Comparison of ENCODE assay signal across 13 cellular contexts in genomic region chr22:29143848-29144785, GRCh38.
DNase-seq lines count a peak whose midpoint lies in the region; ATAC-seq and TF ChIP-seq lines count a peak whose summit lies in the region.
"Had no signal": no experiment of that assay in that cellular context is flagged by ENCODE, and none has a peak within 500 bp of the region (broad histone marks: within the 10 kb centered on the region; RNA-seq: fewer than 3 reads in every experiment).

No MANE protein-coding gene starts in this region.

- 89 to 90% methylated on average over 16 of the region's 16 CpGs for WGBS in endodermal cell (ENCODE audit: insufficient coverage in 1 of 2, insufficient read length in 1 of 2), 2 experiments

- no peak overlapping the region for H3K27ac ChIP-seq in right atrium auricular region
- no peak overlapping the region for H3K27ac ChIP-seq in endodermal cell (ENCODE audit: low read depth, low read length)

- H3K4me3 ChIP-seq in right atrium auricular region (no peak overlapping the region), endodermal cell (ENCODE audit: low read length) (no peak overlapping the region)
- H3K4me3 ChIP-seq: upper lobe of left lung had no signal

- H3K9me3 Mint-ChIP-seq in endodermal cell = no peaks in the 10 kb centered on the region
- H3K9me3 Mint-ChIP-seq in activated naive CD8-positive, alpha-beta T cell treated with anti-CD3 and anti-CD28 coated beads, Interleukin-2, amount 50 U/mL, for 24 hours = no peaks in the 10 kb centered on the region
- H3K9me3 Mint-ChIP-seq: activated CD8-positive, alpha-beta T cell treated with anti-CD3 and anti-CD28 coated beads for 36 hours; activated naive CD4-positive, alpha-beta T cell treated with anti-CD3 and anti-CD28 coated beads, Interleukin-2, amount 10 ng/mL, durations not matched to agents 7 days and 5 days; IgD-negative memory B cell had no signal

- no peak for ATAC-seq in GM18907 (IDR thresholded peaks at IDR 0.05; ENCODE audit: unreplicated experiment)
- ATAC-seq in activated naive CD8-positive, alpha-beta T cell treated with anti-CD3 and anti-CD28 coated beads, Interleukin-2, amount 50 U/mL, for 24 hours = no peak
- ATAC-seq: activated CD8-positive, alpha-beta T cell treated with anti-CD3 and anti-CD28 coated beads for 36 hours had no signal

- no peak for TF ChIP-seq CTCF in right atrium auricular region (IDR thresholded peaks at IDR 0.05)
- no peak for TF ChIP-seq CTCF in endodermal cell (conservative IDR thresholded peaks at IDR 0.05)

- no peaks in the 10 kb centered on the region for H3K9me3 ChIP-seq in right atrium auricular region
- no peaks in the 10 kb centered on the region for H3K9me3 ChIP-seq in endodermal cell (ENCODE audit: control insufficient read depth, low read length)
- H3K9me3 ChIP-seq: upper lobe of left lung had no signal

- H3K36me3 Mint-ChIP-seq in endodermal cell (ENCODE audit: low read depth) = peaks cover 18% of the 10 kb centered on the region
- no peaks in the 10 kb centered on the region for H3K36me3 Mint-ChIP-seq in activated naive CD8-positive, alpha-beta T cell treated with anti-CD3 and anti-CD28 coated beads, Interleukin-2, amount 50 U/mL, for 24 hours (ENCODE audit: low read depth)
- H3K36me3 Mint-ChIP-seq: activated naive CD4-positive, alpha-beta T cell treated with anti-CD3 and anti-CD28 coated beads, Interleukin-2, amount 10 ng/mL, durations not matched to agents 7 days and 5 days; IgD-negative memory B cell had no signal

- DNase-seq in cardiac septum (ENCODE audit: low spot score) (peak; percentile 66), right atrium auricular region (ENCODE audit: low spot score) (no peak), NCI-H446 treated with DMSO at 0.1 percent for 48 hours (lab: John Stamatoyannopoulos, UW) (peak; percentile 23), endodermal cell (no peak)
- DNase-seq in activated effector memory CD4-positive, alpha-beta T cell treated with anti-CD3 and anti-CD28 coated beads, Interleukin-2, amount 50 U/mL, for 16 hours = no peak
- DNase-seq in activated T-cell treated with anti-CD3 and anti-CD28 coated beads, Interleukin-2, amount 50 U/mL, for 1 hour = no peak
- DNase-seq in activated naive CD8-positive, alpha-beta T cell treated with anti-CD3 and anti-CD28 coated beads, Interleukin-2, amount 50 U/mL, for 24 hours = no peak
- DNase-seq: activated CD8-positive, alpha-beta T cell treated with anti-CD3 and anti-CD28 coated beads for 36 hours; activated naive CD4-positive, alpha-beta T cell treated with anti-CD3 and anti-CD28 coated beads, Interleukin-2, amount 10 ng/mL, durations not matched to agents 7 days and 5 days; NCI-H226 had no signal

- H3K4me1 ChIP-seq in right atrium auricular region (peaks cover 0 to 11% of the 10 kb centered on the region in 2 donors), endodermal cell (ENCODE audit: control insufficient read depth, insufficient read depth, low read length) (peaks cover 2% of the 10 kb centered on the region)

- no peaks in the 10 kb centered on the region for H3K27me3 Mint-ChIP-seq in endodermal cell (ENCODE audit: insufficient read depth)
- H3K27me3 Mint-ChIP-seq in activated naive CD8-positive, alpha-beta T cell treated with anti-CD3 and anti-CD28 coated beads, Interleukin-2, amount 50 U/mL, for 24 hours = no peaks in the 10 kb centered on the region
- H3K27me3 Mint-ChIP-seq: activated CD8-positive, alpha-beta T cell treated with anti-CD3 and anti-CD28 coated beads for 36 hours had no signal

- H3K27ac Mint-ChIP-seq in endodermal cell = peak overlapping the region; percentile 21
- no peak overlapping the region for H3K27ac Mint-ChIP-seq in activated naive CD8-positive, alpha-beta T cell treated with anti-CD3 and anti-CD28 coated beads, Interleukin-2, amount 50 U/mL, for 24 hours
- H3K27ac Mint-ChIP-seq: activated CD8-positive, alpha-beta T cell treated with anti-CD3 and anti-CD28 coated beads for 36 hours; activated naive CD4-positive, alpha-beta T cell treated with anti-CD3 and anti-CD28 coated beads, Interleukin-2, amount 10 ng/mL, durations not matched to agents 7 days and 5 days; IgD-negative memory B cell had no signal

- intact Hi-C loops in cardiac septum (cut with DNase I) = no loop called here

- H3K36me3 ChIP-seq in right atrium auricular region = peaks cover 37% of the 10 kb centered on the region
- H3K36me3 ChIP-seq in endodermal cell (ENCODE audit: control insufficient read depth, insufficient read depth, low read length) = no peaks in the 10 kb centered on the region

- H3K27me3 ChIP-seq in right atrium auricular region (no peaks in the 10 kb centered on the region), endodermal cell (ENCODE audit: control insufficient read depth, insufficient read depth, low read length, poor library complexity, severe bottlenecking) (no peaks in the 10 kb centered on the region)
- H3K27me3 ChIP-seq: upper lobe of left lung had no signal

- H3K4me1 Mint-ChIP-seq in endodermal cell = peaks cover 15% of the 10 kb centered on the region
- H3K4me1 Mint-ChIP-seq in activated naive CD8-positive, alpha-beta T cell treated with anti-CD3 and anti-CD28 coated beads, Interleukin-2, amount 50 U/mL, for 24 hours = no peaks in the 10 kb centered on the region
- H3K4me1 Mint-ChIP-seq: activated naive CD4-positive, alpha-beta T cell treated with anti-CD3 and anti-CD28 coated beads, Interleukin-2, amount 10 ng/mL, durations not matched to agents 7 days and 5 days; IgD-negative memory B cell had no signal

- no peak overlapping the region for H3K4me3 Mint-ChIP-seq in endodermal cell
- no peak overlapping the region for H3K4me3 Mint-ChIP-seq in activated naive CD8-positive, alpha-beta T cell treated with anti-CD3 and anti-CD28 coated beads, Interleukin-2, amount 50 U/mL, for 24 hours
- H3K4me3 Mint-ChIP-seq: activated CD8-positive, alpha-beta T cell treated with anti-CD3 and anti-CD28 coated beads for 36 hours; activated naive CD4-positive, alpha-beta T cell treated with anti-CD3 and anti-CD28 coated beads, Interleukin-2, amount 10 ng/mL, durations not matched to agents 7 days and 5 days; IgD-negative memory B cell had no signal

- H3K9ac ChIP-seq in endodermal cell (ENCODE audit: extremely low read depth, low read length, poor library complexity, severe bottlenecking) = no peak overlapping the region

Comparison
In these comparisons a context has a peak if more than half of its experiments do, and no peak if none do; other contexts are left out.
1. DNase-seq: peak in cardiac septum (single experiment) and NCI-H446 treated with DMSO at 0.1 percent for 48 hours (single experiment); none in right atrium auricular region (single experiment), endodermal cell (single experiment), activated effector memory CD4-positive, alpha-beta T cell treated with anti-CD3 and anti-CD28 coated beads, Interleukin-2, amount 50 U/mL, for 16 hours (single experiment), activated T-cell treated with anti-CD3 and anti-CD28 coated beads, Interleukin-2, amount 50 U/mL, for 1 hour (single experiment) and activated naive CD8-positive, alpha-beta T cell treated with anti-CD3 and anti-CD28 coated beads, Interleukin-2, amount 50 U/mL, for 24 hours (single experiment).